In genomic region chr16:10923146-10923649, GRCh38 we compare ENCODE assay signal across 1 cellular context.
A peak's percentile ranks its signal among the peaks of the same experiment; 100 is the strongest.
TF ChIP-seq lines count a peak whose summit lies in the region.

No MANE protein-coding gene starts in this region.

TF ChIP-seq in HepG2, 621 proteins besides CTCF, POLR2A, EP300 and RAD21 (continued from another document):
- TF ChIP-seq, protein P1, sequence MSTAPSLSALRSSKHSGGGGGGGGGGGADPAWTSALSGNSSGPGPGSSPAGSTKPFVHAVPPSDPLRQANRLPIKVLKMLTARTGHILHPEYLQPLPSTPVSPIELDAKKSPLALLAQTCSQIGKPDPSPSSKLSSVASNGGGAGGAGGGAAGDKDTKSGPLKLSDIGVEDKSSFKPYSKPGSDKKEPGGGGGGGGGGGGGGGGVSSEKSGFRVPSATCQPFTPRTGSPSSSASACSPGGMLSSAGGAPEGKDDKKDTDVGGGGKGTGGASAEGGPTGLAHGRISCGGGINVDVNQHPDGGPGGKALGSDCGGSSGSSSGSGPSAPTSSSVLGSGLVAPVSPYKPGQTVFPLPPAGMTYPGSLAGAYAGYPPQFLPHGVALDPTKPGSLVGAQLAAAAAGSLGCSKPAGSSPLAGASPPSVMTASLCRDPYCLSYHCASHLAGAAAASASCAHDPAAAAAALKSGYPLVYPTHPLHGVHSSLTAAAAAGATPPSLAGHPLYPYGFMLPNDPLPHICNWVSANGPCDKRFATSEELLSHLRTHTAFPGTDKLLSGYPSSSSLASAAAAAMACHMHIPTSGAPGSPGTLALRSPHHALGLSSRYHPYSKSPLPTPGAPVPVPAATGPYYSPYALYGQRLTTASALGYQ (CRISPR knock-in tag; IDR thresholded peaks at IDR 0.05): no peak
- TF ChIP-seq ZNF124 (CRISPR knock-in tag; IDR thresholded peaks at IDR 0.05): peak; percentile 16; the same call in 1 of the 2 replicates
- no peak for TF ChIP-seq HDAC1 (CRISPR knock-in tag; IDR thresholded peaks at IDR 0.05)
- TF ChIP-seq SKI (IDR thresholded peaks at IDR 0.05; ENCODE audit: partially characterized antibody): no peak
- peak; percentile 54; the same call in 1 of the 2 replicates for TF ChIP-seq FOSL2 (CRISPR knock-in tag; IDR thresholded peaks at IDR 0.05)
- TF ChIP-seq MAZ (IDR thresholded peaks at IDR 0.05; ENCODE audit: borderline replicate concordance, low read depth, low read length): no peak
- peak; percentile 69; the same call in 1 of the 2 replicates for TF ChIP-seq MAZ (CRISPR knock-in tag; IDR thresholded peaks at IDR 0.05; ENCODE audit: low read depth)
- no peak for TF ChIP-seq KDM4B (CRISPR knock-in tag; IDR thresholded peaks at IDR 0.05)
- no peak for TF ChIP-seq PHF8 (CRISPR knock-in tag; IDR thresholded peaks at IDR 0.05)
- TF ChIP-seq MEIS1 (CRISPR knock-in tag; IDR thresholded peaks at IDR 0.05; ENCODE audit: borderline replicate concordance): peak; percentile 71; the same call in 1 of the 2 replicates
- no peak for TF ChIP-seq SNAI1 (CRISPR knock-in tag; IDR thresholded peaks at IDR 0.05; ENCODE audit: borderline replicate concordance)
- 0 out of 2 replicates have a peak, but pooled peaks have one; percentile 15 for TF ChIP-seq DPF2 (CRISPR knock-in tag; IDR thresholded peaks at IDR 0.05; ENCODE audit: borderline replicate concordance, low read depth)
- no peak for TF ChIP-seq HMG20A (CRISPR knock-in tag; IDR thresholded peaks at IDR 0.05; ENCODE audit: borderline replicate concordance)
- TF ChIP-seq SMYD3 (CRISPR knock-in tag; IDR thresholded peaks at IDR 0.05): peak; percentile 41; the same call in 1 of the 2 replicates
- 0 out of 2 replicates have a peak, but pooled peaks have one; percentile 16 for TF ChIP-seq ZFP90 (CRISPR knock-in tag; IDR thresholded peaks at IDR 0.05; ENCODE audit: borderline replicate concordance)
